Comparison of ENCODE assay signal across 8 cellular contexts in the genomic region with DNA sequence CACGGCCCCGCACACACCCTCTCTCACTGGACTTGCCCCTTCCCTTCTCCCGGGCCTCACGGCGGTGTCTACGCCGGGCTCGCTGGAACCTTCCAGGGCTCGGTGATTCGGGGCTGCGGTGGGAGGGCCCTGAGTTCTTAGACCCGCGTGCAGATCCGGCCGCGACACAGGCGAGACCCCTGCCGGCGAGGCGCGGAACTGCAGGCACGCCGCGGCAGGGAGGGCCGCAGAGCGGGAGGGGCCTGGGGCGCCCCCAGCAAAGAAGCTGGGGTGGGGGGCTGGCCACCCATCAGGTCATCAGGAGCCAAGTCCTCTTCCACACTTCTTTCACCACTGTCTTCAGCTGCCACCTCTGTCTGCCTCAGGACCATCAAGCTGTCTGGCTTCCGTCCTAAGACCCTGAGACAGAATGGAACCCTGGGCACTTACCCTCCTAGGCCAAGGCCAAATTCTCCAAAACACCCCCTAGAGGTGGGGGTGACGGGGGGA.
DNase-seq lines count a peak whose midpoint lies in the region; ATAC-seq and TF ChIP-seq lines count a peak whose summit lies in the region.

No MANE protein-coding gene starts in this region.

- no peak overlapping the region for H3K4me3 Mint-ChIP-seq in activated CD4-positive, alpha-beta memory T cell treated with anti-CD3 and anti-CD28 coated beads, Interleukin-2, amount 10 ng/mL, durations not matched to agents 7 days and 5 days
- peak overlapping the region; percentile 52 for H3K4me3 Mint-ChIP-seq in memory B cell

- H3K36me3 Mint-ChIP-seq in activated CD4-positive, alpha-beta memory T cell treated with anti-CD3 and anti-CD28 coated beads, Interleukin-2, amount 10 ng/mL, durations not matched to agents 7 days and 5 days (ENCODE audit: low read depth): no peaks in the 10 kb centered on the region
- H3K36me3 Mint-ChIP-seq in memory B cell: no peaks in the 10 kb centered on the region

- DNase-seq in NCI-H510A (lab: John Stamatoyannopoulos, UW) (peak; percentile 15), dermis microvascular lymphatic vessel endothelial cell (ENCODE audit: low read depth in 2 of 2) (peak; percentile 62 to 82), memory B cell (ENCODE audit: low spot score in 2 of 2) (peak; percentile 83 to 94), GOT3 (lab: John Stamatoyannopoulos, UW) (no peak)
- DNase-seq in activated CD4-positive, alpha-beta memory T cell treated with anti-CD3 and anti-CD28 coated beads, Interleukin-2, amount 10 ng/mL, durations not matched to agents 7 days and 5 days: peak; percentile 62
- peak; percentile 11 to 39 for DNase-seq in stimulated activated CD8-positive, alpha-beta memory T cell treated with anti-CD3 and anti-CD28 coated beads, Interleukin-15, amount 100 ng/mL, for 4 hours (ENCODE audit: low read depth in 2 of 2)

- peak; percentile 93 for TF ChIP-seq CTCF in GM12872 (IDR thresholded peaks at IDR 0.05; ENCODE audit: insufficient read depth, low read depth, low read length)

- no peak overlapping the region for H3K27ac Mint-ChIP-seq in activated CD4-positive, alpha-beta memory T cell treated with anti-CD3 and anti-CD28 coated beads, Interleukin-2, amount 10 ng/mL, durations not matched to agents 7 days and 5 days
- peak overlapping the region; percentile 1 for H3K27ac Mint-ChIP-seq in memory B cell

- no peaks in the 10 kb centered on the region for H3K27me3 Mint-ChIP-seq in activated CD4-positive, alpha-beta memory T cell treated with anti-CD3 and anti-CD28 coated beads, Interleukin-2, amount 10 ng/mL, durations not matched to agents 7 days and 5 days
- H3K27me3 Mint-ChIP-seq in memory B cell: no peaks in the 10 kb centered on the region

- H3K4me1 Mint-ChIP-seq in activated CD4-positive, alpha-beta memory T cell treated with anti-CD3 and anti-CD28 coated beads, Interleukin-2, amount 10 ng/mL, durations not matched to agents 7 days and 5 days: peaks cover 10% of the 10 kb centered on the region
- peaks cover 20% of the 10 kb centered on the region for H3K4me1 Mint-ChIP-seq in memory B cell

- CTCF ChIA-PET in activated CD4-positive, alpha-beta memory T cell treated with anti-CD3 and anti-CD28 coated beads, Interleukin-2, amount 10 ng/mL, durations not matched to agents 7 days and 5 days (lab: Charles Lee): interaction anchor here (0.7 to 5.6 kb wide), 16 partner anchors 8 to 444 kb away, joined by 3 to 47 read pairs (median 3); partner anchors contain the start of genes FAM43A and LSG1

- POLR2A ChIA-PET in activated CD4-positive, alpha-beta memory T cell treated with anti-CD3 and anti-CD28 coated beads, Interleukin-2, amount 10 ng/mL, durations not matched to agents 7 days and 5 days (lab: Charles Lee): no interaction called here

- ATAC-seq in HG02884 (IDR thresholded peaks at IDR 0.05; ENCODE audit: unreplicated experiment): peak; percentile 72
- peak; percentile 93 for ATAC-seq in memory B cell (ENCODE audit: low read depth)

- H3K9me3 Mint-ChIP-seq in activated CD4-positive, alpha-beta memory T cell treated with anti-CD3 and anti-CD28 coated beads, Interleukin-2, amount 10 ng/mL, durations not matched to agents 7 days and 5 days: no peaks in the 10 kb centered on the region
- H3K9me3 Mint-ChIP-seq in memory B cell: no peaks in the 10 kb centered on the region
